Comparison of ENCODE assay signal across 29 cellular contexts in genomic region chr15:23695282-23695681, GRCh38. TPM values are rescaled to one million over a fixed set of nuclear protein-coding genes. Genes with fewer than 3 reads are reported as not detected.
"Had no signal": no experiment of that assay in that cellular context is flagged by ENCODE, and none has a peak within 500 bp of the region (broad histone marks: within the 10 kb centered on the region; RNA-seq: fewer than 3 reads in every experiment).

No MANE protein-coding gene starts in this region.

- ATAC-seq: stimulated activated effector memory CD8-positive, alpha-beta T cell treated with anti-CD3 and anti-CD28 coated beads, Interleukin-12 subunit alpha, Interleukin-12 subunit beta, amount 100 ng/mL, for 72 hours; stimulated activated memory B cell treated with anti-CD40 and anti-IgM and Interleukin-4, amounts not matched to agents 10 μg/mL and 1 μg/mL and 100 μg/mL, for 72 hours; stimulated activated naive B cell treated with anti-CD40 and anti-IgM and Interleukin-4, amounts not matched to agents 10 μg/mL and 1 μg/mL and 100 μg/mL, for 72 hours; stimulated activated naive CD8-positive, alpha-beta T cell treated with anti-CD3 and anti-CD28 coated beads, Interleukin-15, amount 100 ng/mL, for 72 hours; stimulated activated naive CD8-positive, alpha-beta T cell treated with anti-CD3 and anti-CD28 coated beads, Interleukin-15, Interleukin-2, amounts not matched to agents 100 U/mL and 50 U/mL, for 24 hours; upper lobe of right lung had no signal

- DNase-seq: stimulated activated CD4-positive, alpha-beta T cell treated with anti-CD3 and anti-CD28 coated beads, Interleukin-2, amount 100 ng/mL, for 48 hours; stimulated activated CD4-positive, alpha-beta T cell treated with anti-CD3 and anti-CD28 coated beads, Interleukin-4, amount 100 ng/mL, for 1 hour; stimulated activated CD4-positive, alpha-beta T cell treated with anti-CD3 and anti-CD28 coated beads, Interleukin-4, amount 100 ng/mL, for 24 hours; stimulated activated CD4-positive, alpha-beta T cell treated with anti-CD3 and anti-CD28 coated beads, Interleukin-4, amount 100 ng/mL, for 4 hours; stimulated activated CD8-positive, alpha-beta memory T cell treated with anti-CD3 and anti-CD28 coated beads, Interleukin-4, amount 100 ng/mL, for 48 hours; stimulated activated naive B cell treated with anti-CD40 and anti-IgM and Interleukin-4, amounts not matched to agents 10 μg/mL and 1 μg/mL and 100 μg/mL, for 72 hours; stimulated activated naive CD4-positive, alpha-beta T cell; stimulated activated naive CD4-positive, alpha-beta T cell treated with Interleukin-2 at 50 U/mL for 16 hours; stimulated activated naive CD8-positive, alpha-beta T cell treated with anti-CD3 and anti-CD28 coated beads, Interleukin-15, amount 100 ng/mL, for 72 hours; stimulated activated naive CD8-positive, alpha-beta T cell treated with anti-CD3 and anti-CD28 coated beads, Interleukin-15, Interleukin-2, amounts not matched to agents 100 U/mL and 50 U/mL, for 24 hours; stomach; substantia nigra; testis; thyroid gland; tibial artery; transverse colon; trophoblast cell; upper lobe of left lung; upper lobe of right lung; uterus had no signal

- H3K4me1 ChIP-seq: suprapubic skin, testis, thyroid gland, tibial artery, transverse colon, upper lobe of right lung, uterus had no signal

- H3K36me3 Mint-ChIP-seq: stimulated activated effector memory CD8-positive, alpha-beta T cell treated with anti-CD3 and anti-CD28 coated beads, Interleukin-12 subunit alpha, Interleukin-12 subunit beta, amount 100 ng/mL, for 72 hours; stimulated activated memory B cell treated with anti-CD40 and anti-IgM and Interleukin-4, amounts not matched to agents 10 μg/mL and 1 μg/mL and 100 μg/mL, for 72 hours; stimulated activated naive B cell treated with anti-CD40 and anti-IgM and Interleukin-4, amounts not matched to agents 10 μg/mL and 1 μg/mL and 100 μg/mL, for 72 hours; type B pancreatic cell had no signal

- H3K4me3 Mint-ChIP-seq: stimulated activated effector memory CD8-positive, alpha-beta T cell treated with anti-CD3 and anti-CD28 coated beads, Interleukin-12 subunit alpha, Interleukin-12 subunit beta, amount 100 ng/mL, for 72 hours; stimulated activated memory B cell treated with anti-CD40 and anti-IgM and Interleukin-4, amounts not matched to agents 10 μg/mL and 1 μg/mL and 100 μg/mL, for 72 hours; stimulated activated naive B cell treated with anti-CD40 and anti-IgM and Interleukin-4, amounts not matched to agents 10 μg/mL and 1 μg/mL and 100 μg/mL, for 72 hours; stimulated activated naive CD8-positive, alpha-beta T cell treated with anti-CD3 and anti-CD28 coated beads, Interleukin-15, amount 100 ng/mL, for 72 hours; stimulated activated naive CD8-positive, alpha-beta T cell treated with anti-CD3 and anti-CD28 coated beads, Interleukin-15, Interleukin-2, amounts not matched to agents 100 ng/mL and 50 ng/mL, for 24 hours; type B pancreatic cell had no signal

- H3K4me3 ChIP-seq: stomach, suprapubic skin, testis, thoracic aorta, thyroid gland, tibial artery, tibial nerve, transverse colon, upper lobe of left lung, upper lobe of right lung, uterus, vagina had no signal

- H3K9me3 ChIP-seq: stomach, suprapubic skin, testis, thoracic aorta, thyroid gland, tibial artery, transverse colon, upper lobe of left lung, upper lobe of right lung, uterus, vagina had no signal

- H3K27ac ChIP-seq: stomach, suprapubic skin, testis, thoracic aorta, thyroid gland, tibial artery, tibial nerve, transverse colon, upper lobe of left lung, upper lobe of right lung, uterus, vagina had no signal

- H3K27ac Mint-ChIP-seq: stimulated activated effector memory CD8-positive, alpha-beta T cell treated with anti-CD3 and anti-CD28 coated beads, Interleukin-12 subunit alpha, Interleukin-12 subunit beta, amount 100 ng/mL, for 72 hours; stimulated activated memory B cell treated with anti-CD40 and anti-IgM and Interleukin-4, amounts not matched to agents 10 μg/mL and 1 μg/mL and 100 μg/mL, for 72 hours; stimulated activated naive B cell treated with anti-CD40 and anti-IgM and Interleukin-4, amounts not matched to agents 10 μg/mL and 1 μg/mL and 100 μg/mL, for 72 hours; stimulated activated naive CD8-positive, alpha-beta T cell treated with anti-CD3 and anti-CD28 coated beads, Interleukin-15, amount 100 ng/mL, for 72 hours; stimulated activated naive CD8-positive, alpha-beta T cell treated with anti-CD3 and anti-CD28 coated beads, Interleukin-15, Interleukin-2, amounts not matched to agents 100 ng/mL and 50 ng/mL, for 24 hours; type B pancreatic cell had no signal

- H3K27me3 ChIP-seq: stomach, suprapubic skin, testis, thyroid gland, tibial artery, tibial nerve, transverse colon, upper lobe of left lung, upper lobe of right lung, uterus, vagina had no signal

- H3K4me1 Mint-ChIP-seq: stimulated activated effector memory CD8-positive, alpha-beta T cell treated with anti-CD3 and anti-CD28 coated beads, Interleukin-12 subunit alpha, Interleukin-12 subunit beta, amount 100 ng/mL, for 72 hours; stimulated activated memory B cell treated with anti-CD40 and anti-IgM and Interleukin-4, amounts not matched to agents 10 μg/mL and 1 μg/mL and 100 μg/mL, for 72 hours; stimulated activated naive B cell treated with anti-CD40 and anti-IgM and Interleukin-4, amounts not matched to agents 10 μg/mL and 1 μg/mL and 100 μg/mL, for 72 hours; stimulated activated naive CD8-positive, alpha-beta T cell treated with anti-CD3 and anti-CD28 coated beads, Interleukin-15, amount 100 ng/mL, for 72 hours had no signal

- H3K27me3 Mint-ChIP-seq: stimulated activated memory B cell treated with anti-CD40 and anti-IgM and Interleukin-4, amounts not matched to agents 10 μg/mL and 1 μg/mL and 100 μg/mL, for 72 hours; stimulated activated naive B cell treated with anti-CD40 and anti-IgM and Interleukin-4, amounts not matched to agents 10 μg/mL and 1 μg/mL and 100 μg/mL, for 72 hours; stimulated activated naive CD8-positive, alpha-beta T cell treated with anti-CD3 and anti-CD28 coated beads, Interleukin-15, amount 100 ng/mL, for 72 hours; stimulated activated naive CD8-positive, alpha-beta T cell treated with anti-CD3 and anti-CD28 coated beads, Interleukin-15, Interleukin-2, amounts not matched to agents 100 ng/mL and 50 ng/mL, for 24 hours; type B pancreatic cell had no signal

- H3K36me3 ChIP-seq: stomach, suprapubic skin, thoracic aorta, thyroid gland, tibial artery, tibial nerve, transverse colon, upper lobe of left lung, upper lobe of right lung, uterus, vagina had no signal

- FAIRE-seq: urothelium cell line had no signal

RNA-seq across cellular contexts. Expression of gene MAGEL2, which starts 47.6 kb away (rescaled TPM):
- total RNA-seq: suprapubic skin had no signal
